In the genomic region with DNA sequence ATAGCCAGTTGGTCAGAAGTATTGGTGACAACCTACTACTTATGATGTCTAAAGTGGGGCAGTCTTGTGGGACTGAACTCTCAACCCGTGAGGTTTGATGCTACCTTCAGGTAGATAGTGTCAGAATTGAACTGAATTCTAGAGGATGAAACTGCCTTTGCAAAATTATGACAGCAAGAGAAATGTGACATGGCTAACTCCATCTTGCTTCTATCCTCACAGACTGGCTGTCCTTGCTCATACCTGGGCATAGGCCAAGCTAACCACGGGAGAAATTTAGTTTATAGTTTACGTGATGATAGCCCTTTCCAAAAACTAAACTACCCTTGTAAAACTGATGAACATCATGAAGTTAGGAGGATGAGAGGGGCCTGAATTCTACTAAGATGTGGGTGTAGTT, we compare ENCODE assay signal across 29 cellular contexts.
"Had no signal": no experiment of that assay in that cellular context is flagged by ENCODE, and none has a peak within 500 bp of the region (broad histone marks: within the 10 kb centered on the region; RNA-seq: fewer than 3 reads in every experiment).

No MANE protein-coding gene starts in this region.

- H3K9ac ChIP-seq: parathyroid adenoma had no signal

- H3K27ac Mint-ChIP-seq: naive thymus-derived CD8-positive, alpha-beta T cell; natural killer cell treated with Interleukin-12 subunit alpha and Interleukin-12 subunit beta and Interleukin-15 and Interleukin-18, amount 100 ng/mL, for 72 hours; nephron progenitor cell; stimulated activated effector memory CD8-positive, alpha-beta T cell treated with anti-CD3 and anti-CD28 coated beads, Interleukin-12 subunit alpha, Interleukin-12 subunit beta, amount 100 ng/mL, for 72 hours; stimulated activated naive B cell treated with anti-CD40 and anti-IgM and Interleukin-4, amounts not matched to agents 10 μg/mL and 1 μg/mL and 100 μg/mL, for 72 hours; stimulated activated naive CD8-positive, alpha-beta T cell treated with anti-CD3 and anti-CD28 coated beads, Interleukin-15, Interleukin-2, amounts not matched to agents 100 ng/mL and 50 ng/mL, for 24 hours; type B pancreatic cell had no signal

- H3K27me3 ChIP-seq: ovary, right lobe of liver, sigmoid colon, stomach, tibial artery, transverse colon, upper lobe of right lung, vagina had no signal

- H3K9me3 ChIP-seq: ovary, psoas muscle, right lobe of liver, sigmoid colon, thoracic aorta, tibial artery, transverse colon, upper lobe of right lung, vagina had no signal

- H3K36me3 Mint-ChIP-seq: naive B cell; natural killer cell treated with Interleukin-12 subunit alpha and Interleukin-12 subunit beta and Interleukin-15 and Interleukin-18, amount 100 ng/mL, for 72 hours; stimulated activated effector memory CD8-positive, alpha-beta T cell treated with anti-CD3 and anti-CD28 coated beads, Interleukin-12 subunit alpha, Interleukin-12 subunit beta, amount 100 ng/mL, for 72 hours; stimulated activated naive B cell treated with anti-CD40 and anti-IgM and Interleukin-4, amounts not matched to agents 10 μg/mL and 1 μg/mL and 100 μg/mL, for 72 hours; type B pancreatic cell had no signal

- DNase-seq: naive B cell; naive thymus-derived CD8-positive, alpha-beta T cell; occipital lobe; ovary; posterior cingulate gyrus; psoas muscle; right cardiac atrium; right lobe of liver; sigmoid colon; stimulated activated CD4-positive, alpha-beta T cell treated with anti-CD3 and anti-CD28 coated beads, Interleukin-15, amount 100 ng/mL, for 24 hours; stimulated activated CD4-positive, alpha-beta T cell treated with anti-CD3 and anti-CD28 coated beads, Interleukin-4, amount 100 ng/mL, for 1 hour; stimulated activated CD4-positive, alpha-beta T cell treated with anti-CD3 and anti-CD28 coated beads, Interleukin-4, amount 100 ng/mL, for 4 hours; stimulated activated naive B cell treated with anti-CD40 and anti-IgM and Interleukin-4, amounts not matched to agents 10 μg/mL and 1 μg/mL and 100 μg/mL, for 72 hours; stimulated activated naive CD4-positive, alpha-beta T cell treated with Interleukin-2 at 50 U/mL for 16 hours; stomach; tibial artery; transverse colon; upper lobe of right lung had no signal

- H3K4me1 ChIP-seq: parathyroid adenoma, psoas muscle, right lobe of liver, sigmoid colon, stomach, tibial artery, upper lobe of right lung, vagina had no signal

- H3K9me3 Mint-ChIP-seq: natural killer cell treated with Interleukin-12 subunit alpha and Interleukin-12 subunit beta and Interleukin-15 and Interleukin-18, amount 100 ng/mL, for 72 hours; stimulated activated naive B cell treated with anti-CD40 and anti-IgM and Interleukin-4, amounts not matched to agents 10 μg/mL and 1 μg/mL and 100 μg/mL, for 72 hours; stimulated activated naive CD8-positive, alpha-beta T cell treated with anti-CD3 and anti-CD28 coated beads, Interleukin-15, Interleukin-2, amounts not matched to agents 100 ng/mL and 50 ng/mL, for 24 hours; type B pancreatic cell had no signal

- H3K79me2 ChIP-seq: parathyroid adenoma had no signal

- ATAC-seq: naive thymus-derived CD8-positive, alpha-beta T cell; psoas muscle; right cardiac atrium; stimulated activated effector memory CD8-positive, alpha-beta T cell treated with anti-CD3 and anti-CD28 coated beads, Interleukin-12 subunit alpha, Interleukin-12 subunit beta, amount 100 ng/mL, for 72 hours had no signal

- H3K4me3 ChIP-seq: ovary, psoas muscle, right lobe of liver, sigmoid colon, stomach, thoracic aorta, tibial artery, transverse colon, upper lobe of right lung, vagina had no signal

- H3K36me3 ChIP-seq: ovary, right lobe of liver, sigmoid colon, stomach, thoracic aorta, tibial artery, transverse colon, upper lobe of right lung, vagina had no signal

- H3K27ac ChIP-seq: ovary, parathyroid adenoma, psoas muscle, right lobe of liver, sigmoid colon, thoracic aorta, tibial artery, upper lobe of right lung, vagina had no signal

- H3K4me3 Mint-ChIP-seq: naive B cell; naive thymus-derived CD8-positive, alpha-beta T cell; natural killer cell treated with Interleukin-12 subunit alpha and Interleukin-12 subunit beta and Interleukin-15 and Interleukin-18, amount 100 ng/mL, for 72 hours; nephron progenitor cell; neural crest cell; stimulated activated effector memory CD8-positive, alpha-beta T cell treated with anti-CD3 and anti-CD28 coated beads, Interleukin-12 subunit alpha, Interleukin-12 subunit beta, amount 100 ng/mL, for 72 hours; stimulated activated naive B cell treated with anti-CD40 and anti-IgM and Interleukin-4, amounts not matched to agents 10 μg/mL and 1 μg/mL and 100 μg/mL, for 72 hours; stimulated activated naive CD8-positive, alpha-beta T cell treated with anti-CD3 and anti-CD28 coated beads, Interleukin-15, Interleukin-2, amounts not matched to agents 100 ng/mL and 50 ng/mL, for 24 hours; type B pancreatic cell had no signal

- H3K27me3 Mint-ChIP-seq: naive B cell; natural killer cell treated with Interleukin-12 subunit alpha and Interleukin-12 subunit beta and Interleukin-15 and Interleukin-18, amount 100 ng/mL, for 72 hours; progenitor cell of endocrine pancreas; stimulated activated naive B cell treated with anti-CD40 and anti-IgM and Interleukin-4, amounts not matched to agents 10 μg/mL and 1 μg/mL and 100 μg/mL, for 72 hours; stimulated activated naive CD8-positive, alpha-beta T cell treated with anti-CD3 and anti-CD28 coated beads, Interleukin-15, Interleukin-2, amounts not matched to agents 100 ng/mL and 50 ng/mL, for 24 hours; type B pancreatic cell had no signal

- FAIRE-seq: small intestine had no signal

- H3K4me1 Mint-ChIP-seq: naive thymus-derived CD8-positive, alpha-beta T cell; neural crest cell; stimulated activated effector memory CD8-positive, alpha-beta T cell treated with anti-CD3 and anti-CD28 coated beads, Interleukin-12 subunit alpha, Interleukin-12 subunit beta, amount 100 ng/mL, for 72 hours; stimulated activated naive B cell treated with anti-CD40 and anti-IgM and Interleukin-4, amounts not matched to agents 10 μg/mL and 1 μg/mL and 100 μg/mL, for 72 hours had no signal

- H2AFZ ChIP-seq: parathyroid adenoma had no signal
